In the genomic region with DNA sequence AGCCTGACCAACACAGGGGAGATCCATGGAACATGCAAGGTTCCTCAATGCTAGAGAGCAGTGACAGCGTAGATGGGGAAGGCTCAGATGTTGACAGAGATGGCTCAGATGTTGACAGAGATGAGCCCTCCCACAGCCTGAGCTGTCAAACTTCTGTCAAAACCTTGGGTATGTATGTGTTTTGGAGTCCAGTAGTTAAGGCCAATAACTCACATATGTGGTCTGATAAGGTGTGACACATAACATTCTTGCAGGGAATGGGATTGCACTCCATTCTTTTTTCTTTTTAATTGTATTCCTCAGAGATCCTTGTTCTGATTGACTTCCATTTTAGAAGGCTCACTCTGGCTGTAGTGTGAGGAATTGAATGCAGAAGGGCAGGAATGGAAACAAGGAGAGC, we compare ENCODE assay signal across 25 cellular contexts.
"Had no signal": no experiment of that assay in that cellular context is flagged by ENCODE, and none has a peak within 500 bp of the region (broad histone marks: within the 10 kb centered on the region; RNA-seq: fewer than 3 reads in every experiment).

No MANE protein-coding gene starts in this region.

- DNase-seq: effector CD8-positive, alpha-beta T cell; effector memory CD8-positive, alpha-beta T cell; endodermal cell; erythroblast; esophagus squamous epithelium; foreskin fibroblast; foreskin melanocyte; gastrocnemius medialis; glutamatergic neuron; head of caudate nucleus; heart right ventricle; hippocampal formation; left cardiac atrium; left lung; left ventricle myocardium superior; lower lobe of right lung; mesenchymal stem cell; mucosa of descending colon had no signal

- ATAC-seq: effector memory CD8-positive, alpha-beta T cell; esophagus mucosa; gastrocnemius medialis; heart right ventricle; left cardiac atrium; left lung; left ventricle myocardium superior; lower lobe of right lung; mucosa of descending colon had no signal

- H3K9me3 ChIP-seq: esophagus squamous epithelium, gastrocnemius medialis, heart right ventricle, left lung, lower lobe of right lung, mucosa of descending colon had no signal

- H3K27me3 ChIP-seq: esophagus squamous epithelium, gastrocnemius medialis, left lung had no signal

- H3K4me1 ChIP-seq: heart right ventricle, left lung, lower lobe of right lung had no signal

- H3K4me3 ChIP-seq: coronary artery, esophagus squamous epithelium, gastrocnemius medialis, heart right ventricle, left lung, lower lobe of right lung, mucosa of descending colon had no signal

- FAIRE-seq: colon, endometrium, islet of Langerhans, keratinocyte had no signal

- H3K36me3 ChIP-seq: esophagus squamous epithelium, gastrocnemius medialis, heart right ventricle, left lung, lower lobe of right lung had no signal

- H3K27ac ChIP-seq: coronary artery, epithelial cell of prostate, gastrocnemius medialis, heart right ventricle, left lung, lower lobe of right lung had no signal
